In genomic region chr1:87305762-87306161, GRCh38 we compare ENCODE assay signal across 21 cellular contexts.
"Had no signal": no experiment of that assay in that cellular context is flagged by ENCODE, and none has a peak within 500 bp of the region (broad histone marks: within the 10 kb centered on the region; RNA-seq: fewer than 3 reads in every experiment).

No MANE protein-coding gene starts in this region.

- H3K36me3 ChIP-seq: brain microvascular endothelial cell, esophagus squamous epithelium, gastrocnemius medialis, transverse colon had no signal

- H3K36me3 Mint-ChIP-seq: activated naive CD4-positive, alpha-beta T cell treated with anti-CD3 and anti-CD28 coated beads, Interleukin-2, amount 50 U/mL, for 24 hours; natural killer cell treated with Interleukin-12 subunit alpha and Interleukin-12 subunit beta and Interleukin-15 and Interleukin-18, amount 100 ng/mL, for 72 hours; stimulated activated naive B cell treated with anti-CD40 and anti-IgM and Interleukin-4, amounts not matched to agents 10 μg/mL and 1 μg/mL and 100 μg/mL, for 72 hours had no signal

- H3K9me3 ChIP-seq: esophagus squamous epithelium, gastrocnemius medialis, transverse colon had no signal

- H3K27ac ChIP-seq: brain microvascular endothelial cell, esophagus squamous epithelium, gastrocnemius medialis, transverse colon had no signal

- H3K4me3 Mint-ChIP-seq: activated naive CD4-positive, alpha-beta T cell treated with anti-CD3 and anti-CD28 coated beads, Interleukin-2, amount 50 U/mL, for 24 hours; natural killer cell treated with Interleukin-12 subunit alpha and Interleukin-12 subunit beta and Interleukin-15 and Interleukin-18, amount 100 ng/mL, for 72 hours; stimulated activated naive B cell treated with anti-CD40 and anti-IgM and Interleukin-4, amounts not matched to agents 10 μg/mL and 1 μg/mL and 100 μg/mL, for 72 hours had no signal

- H3K4me1 ChIP-seq: esophagus squamous epithelium, gastrocnemius medialis, transverse colon had no signal

- H3K9me3 Mint-ChIP-seq: activated naive CD4-positive, alpha-beta T cell treated with anti-CD3 and anti-CD28 coated beads, Interleukin-2, amount 50 U/mL, for 24 hours; natural killer cell treated with Interleukin-12 subunit alpha and Interleukin-12 subunit beta and Interleukin-15 and Interleukin-18, amount 100 ng/mL, for 72 hours; stimulated activated naive B cell treated with anti-CD40 and anti-IgM and Interleukin-4, amounts not matched to agents 10 μg/mL and 1 μg/mL and 100 μg/mL, for 72 hours had no signal

- ATAC-seq: gastrocnemius medialis; left cardiac atrium; natural killer cell treated with Interleukin-12 subunit alpha and Interleukin-12 subunit beta and Interleukin-15 and Interleukin-18, amount 100 ng/mL, for 72 hours; stimulated activated naive B cell treated with anti-CD40 and anti-IgM and Interleukin-4, amounts not matched to agents 10 μg/mL and 1 μg/mL and 100 μg/mL, for 72 hours had no signal

- H3K4me1 Mint-ChIP-seq: activated naive CD4-positive, alpha-beta T cell treated with anti-CD3 and anti-CD28 coated beads, Interleukin-2, amount 50 U/mL, for 24 hours; stimulated activated naive B cell treated with anti-CD40 and anti-IgM and Interleukin-4, amounts not matched to agents 10 μg/mL and 1 μg/mL and 100 μg/mL, for 72 hours had no signal

- DNase-seq: activated CD4-positive, alpha-beta T cell treated with anti-CD3 and anti-CD28 coated beads for 1 hour; activated CD4-positive, alpha-beta T cell treated with anti-CD3 and anti-CD28 coated beads, Interleukin-2, amount 50 U/mL, for 1 hour; activated gamma-delta T cell treated with Interleukin-2 at 50 U/mL for 16 hours; activated T-cell treated with anti-CD3 and anti-CD28 coated beads, Interleukin-2, amount 50 U/mL, for 1 hour; aorta; brain microvascular endothelial cell; caudate nucleus; dermis blood vessel endothelial cell; effector CD8-positive, alpha-beta T cell; esophagus squamous epithelium; gastrocnemius medialis; head of caudate nucleus; left cardiac atrium; stimulated activated CD4-positive, alpha-beta T cell treated with anti-CD3 and anti-CD28 coated beads, Interleukin-2, amount 100 ng/mL, for 48 hours; stimulated activated CD8-positive, alpha-beta memory T cell treated with anti-CD3 and anti-CD28 coated beads, Interleukin-4, amount 100 ng/mL, for 48 hours; stimulated activated naive B cell treated with anti-CD40 and anti-IgM and Interleukin-4, amounts not matched to agents 10 μg/mL and 1 μg/mL and 100 μg/mL, for 72 hours; T-helper 9 cell; transverse colon had no signal

- H3K27me3 ChIP-seq: brain microvascular endothelial cell, esophagus squamous epithelium, gastrocnemius medialis, transverse colon had no signal

- H3K4me3 ChIP-seq: esophagus squamous epithelium, gastrocnemius medialis, transverse colon had no signal

- H3K27ac Mint-ChIP-seq: activated naive CD4-positive, alpha-beta T cell treated with anti-CD3 and anti-CD28 coated beads, Interleukin-2, amount 50 U/mL, for 24 hours; natural killer cell treated with Interleukin-12 subunit alpha and Interleukin-12 subunit beta and Interleukin-15 and Interleukin-18, amount 100 ng/mL, for 72 hours; progenitor cell of endocrine pancreas; stimulated activated naive B cell treated with anti-CD40 and anti-IgM and Interleukin-4, amounts not matched to agents 10 μg/mL and 1 μg/mL and 100 μg/mL, for 72 hours had no signal
